11 cellular contexts compared by ENCODE assay signal in genomic region chr2:178093471-178093870, GRCh38.
"Had no signal": no experiment of that assay in that cellular context is flagged by ENCODE, and none has a peak within 500 bp of the region (broad histone marks: within the 10 kb centered on the region; RNA-seq: fewer than 3 reads in every experiment).

No MANE protein-coding gene starts in this region.

- H3K36me3 ChIP-seq: HAP-1 had no signal

- H3K4me1 ChIP-seq: HAP-1 had no signal

- H3K4me2 ChIP-seq: GM23338 had no signal

- H3K27ac ChIP-seq: GM23248 had no signal

- H3K9me3 ChIP-seq: HAP-1 had no signal

- H3K9ac ChIP-seq: GM23248 had no signal

- FAIRE-seq: H1, H54 had no signal

- ATAC-seq: GM23338, HCT116 had no signal

- DNase-seq: GM23248, GOT3, H7, H9, HCEC 1CT, HFFc6 had no signal

- H3K4me3 ChIP-seq: GM23248, GM23338, HAP-1 had no signal

- H2AFZ ChIP-seq: GM23248, GM23338 had no signal
